12 cellular contexts compared by ENCODE assay signal in the genomic region with DNA sequence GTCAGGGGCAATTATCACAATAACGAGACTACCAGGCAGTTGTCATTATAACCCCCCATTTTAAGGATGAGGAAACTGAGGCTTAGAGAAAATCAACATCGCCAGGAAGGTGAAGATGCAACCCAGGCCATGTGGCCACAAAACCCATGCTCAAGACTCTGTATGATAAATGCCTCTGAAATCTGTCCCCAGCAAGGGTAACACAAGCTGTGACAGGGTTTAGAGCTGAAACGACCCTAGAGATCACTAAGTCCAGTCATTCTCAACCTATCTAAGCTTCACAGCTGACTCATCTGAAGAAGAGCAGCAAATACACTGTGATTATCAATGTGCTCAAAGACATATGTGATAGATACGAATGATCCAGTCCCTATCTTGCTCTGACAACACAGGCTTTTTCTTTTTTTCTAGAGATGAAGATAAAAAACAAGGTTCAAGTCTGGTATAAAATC. TPM values are rescaled to one million over a fixed set of nuclear protein-coding genes. Genes with fewer than 3 reads are reported as not detected.
DNase-seq lines count a peak whose midpoint lies in the region; ATAC-seq, FAIRE-seq and TF ChIP-seq lines count a peak whose summit lies in the region.
"Had no signal": no experiment of that assay in that cellular context is flagged by ENCODE, and none has a peak within 500 bp of the region (broad histone marks: within the 10 kb centered on the region; RNA-seq: fewer than 3 reads in every experiment).

No MANE protein-coding gene starts in this region.

- H2AFZ ChIP-seq in GM12878 (ENCODE audit: control insufficient read depth, low read depth, low read length): 0 out of 2 replicates have a peak overlapping the region, but pooled peaks have one; percentile 9

- H3K4me2 ChIP-seq in GM12878 (ENCODE audit: control insufficient read depth, insufficient read depth): peak overlapping the region; percentile 51

- SMC1A ChIA-PET in GM12878 (lab: Charles Lee; ENCODE audit: uncharacterized antibody, unreplicated experiment): interaction anchor here (0.7 to 5.2 kb wide), 21 partner anchors 9 to 85 kb away, joined by 3 to 72 read pairs (median 5); a partner anchor contains a TSS

- TF ChIP-seq CTCF in GM12878 (IDR thresholded peaks at IDR 0.05 in 2 of 3, conservative IDR thresholded peaks at IDR 0.05 in 1 of 3; ENCODE audit: control insufficient read depth in 2 of 3, extremely low read depth in 1 of 3, insufficient read depth in 1 of 3, low read depth in 3 of 3, low read length in 3 of 3) (no peak), left ventricle myocardium inferior (IDR thresholded peaks at IDR 0.05; ENCODE audit: borderline replicate concordance) (no peak), kidney (IDR thresholded peaks at IDR 0.05; ENCODE audit: borderline replicate concordance, extremely low read depth, insufficient read depth) (no peak)

- WGBS in GM12878 (ENCODE audit: insufficient coverage, insufficient replicate concordance, low lambda C conversion rate, missing lambda C conversion rate): 25% methylated on average over 4 of the region's 4 CpGs

- in situ Hi-C loops in GM12878 (cut with MboI): no loop called here

- H3K36me3 ChIP-seq in GM12878 (ENCODE audit: control insufficient read depth in 2 of 2, insufficient read depth in 2 of 2, low read length in 1 of 2): no peaks in the 10 kb centered on the region
- no peaks in the 10 kb centered on the region for H3K36me3 ChIP-seq in left ventricle myocardium inferior
- no peaks in the 10 kb centered on the region for H3K36me3 ChIP-seq in kidney (ENCODE audit: control insufficient read depth in 1 of 2, insufficient read depth in 2 of 2, low read length in 2 of 2)
- H3K36me3 ChIP-seq: heart left ventricle had no signal

- H3K27me3 ChIP-seq in GM12878 (replicated peaks in 1 of 2; ENCODE audit: control insufficient read depth in 2 of 2, insufficient read depth in 2 of 2, low read length in 1 of 2) (no peaks in the 10 kb centered on the region), left ventricle myocardium inferior (ENCODE audit: low read depth) (no peaks in the 10 kb centered on the region)
- H3K27me3 ChIP-seq: heart left ventricle had no signal

- no peak for DNase-seq in GM12878 (ENCODE audit: low read depth, low spot score)
- DNase-seq in medulla oblongata (ENCODE audit: extremely low spot score): no peak
- DNase-seq in left ventricle myocardium inferior: no peak
- no peak for DNase-seq in kidney
- no peak for DNase-seq in activated T-cell treated with anti-CD3 and anti-CD28 coated beads, Interleukin-2, amount 50 U/mL, for 48 hours
- DNase-seq: activated B cell treated with CpG ODN at 0.5 μM for 24 hours, heart left ventricle, mesenchymal stem cell, RPMI8226 had no signal

- H3K4me3 ChIP-seq in GM12878: no peak overlapping the region
- H3K4me3 ChIP-seq in left ventricle myocardium inferior: no peak overlapping the region
- no peak overlapping the region for H3K4me3 ChIP-seq in kidney (ENCODE audit: low read length in 2 of 2)
- H3K4me3 ChIP-seq: heart left ventricle had no signal

- H3K79me2 ChIP-seq in GM12878 (ENCODE audit: control insufficient read depth, insufficient read depth, low read length): peaks cover 83% of the 10 kb centered on the region

- H3K9me3 ChIP-seq in GM12878 (replicated peaks; ENCODE audit: control insufficient read depth, insufficient read depth, low read length) (no peaks in the 10 kb centered on the region; the same call in 2 of the 3 replicates), left ventricle myocardium inferior (replicated peaks) (no peaks in the 10 kb centered on the region), kidney (ENCODE audit: control insufficient read depth in 1 of 2, low read length in 2 of 2) (no peaks in the 10 kb centered on the region)
- H3K9me3 ChIP-seq: heart left ventricle had no signal

- no peaks in the 10 kb centered on the region for H4K20me1 ChIP-seq in GM12878 (ENCODE audit: control insufficient read depth, insufficient read depth)

- peak; percentile 6; the same call in 1 of the 2 replicates for TF ChIP-seq RAD21 in GM12878 (IDR thresholded peaks at IDR 0.05; ENCODE audit: insufficient read depth, low read depth, low read length)

- H3K9ac ChIP-seq in GM12878 (ENCODE audit: control insufficient read depth, insufficient read depth, low read length) (no peak overlapping the region; the same call in 1 of the 2 replicates), kidney (ENCODE audit: low read length in 2 of 2) (no peak overlapping the region)

- no TSS peak for BruUV-seq in GM12878 (replicated peaks; lab: Mats Ljungman, UMichigan)

- H3K27ac ChIP-seq in GM12878 (ENCODE audit: control insufficient read depth, insufficient read depth): peak overlapping the region; percentile 89
- no peak overlapping the region for H3K27ac ChIP-seq in left ventricle myocardium inferior (replicated peaks)
- H3K27ac ChIP-seq in kidney (ENCODE audit: low read depth in 2 of 2, low read length in 2 of 2): no peak overlapping the region
- H3K27ac ChIP-seq: heart left ventricle had no signal

- intact Hi-C loops in GM12878 (cut with micrococcal nuclease; ENCODE audit: unreplicated experiment) (loop anchor here (5.0 kb wide), 1 partner anchor 56 kb away; no protein-coding TSS in a partner anchor), left ventricle myocardium inferior (cut with micrococcal nuclease) (no loop called here), kidney (cut with DNase I) (no loop called here)

- peaks cover 35% of the 10 kb centered on the region for H3K4me1 ChIP-seq in GM12878 (ENCODE audit: control insufficient read depth, insufficient read depth, low read length)
- peaks cover 66% of the 10 kb centered on the region for H3K4me1 ChIP-seq in left ventricle myocardium inferior
- peaks cover 8 to 20% of the 10 kb centered on the region in 2 donors for H3K4me1 ChIP-seq in kidney (ENCODE audit: control insufficient read depth in 1 of 2, insufficient read depth in 1 of 2, low read depth in 1 of 2, low read length in 2 of 2)

- POLR2A ChIA-PET in GM12878 (lab: Charles Lee): interaction anchor here (0.5 to 2.0 kb wide), 11 partner anchors 10 to 223 kb away, joined by 3 to 11 read pairs (median 6); a partner anchor contains a TSS

- RAD21 ChIA-PET in GM12878 (lab: Charles Lee; ENCODE audit: unreplicated experiment): interaction anchor here (0.9 to 3.1 kb wide), 13 partner anchors 8 to 359 kb away, joined by 3 to 24 read pairs (median 6); a partner anchor contains a TSS

- no peak for FAIRE-seq in GM12878 (lab: Jason Lieb, UNC)
- no peak for FAIRE-seq in kidney (lab: Jason Lieb, UNC)

- no peak for TF ChIP-seq EP300 in GM12878 (IDR thresholded peaks at IDR 0.05; ENCODE audit: borderline replicate concordance in 1 of 2, control insufficient read depth in 1 of 2, low read depth in 2 of 2, low read length in 2 of 2)

- CTCF ChIA-PET in GM12878 (lab: Yijun Ruan, JAX): interaction anchor here (0.9 to 2.6 kb wide), 10 partner anchors 8 to 69 kb away, joined by 3 to 15 read pairs (median 4); no protein-coding TSS in a partner anchor

- no peak for TF ChIP-seq POLR2A in GM12878 (IDR thresholded peaks at IDR 0.05; ENCODE audit: low read depth, low read length)

- ATAC-seq in GM18858 (IDR thresholded peaks at IDR 0.05; ENCODE audit: unreplicated experiment) (peak; percentile 82), GM21515 (IDR thresholded peaks at IDR 0.05; ENCODE audit: unreplicated experiment) (peak; percentile 51), HG03095 (IDR thresholded peaks at IDR 0.05; ENCODE audit: unreplicated experiment) (peak; percentile 73), GM12878 (peak; percentile 88)
- ATAC-seq: heart left ventricle had no signal

TF ChIP-seq in GM12878, 131 proteins besides CTCF, POLR2A, EP300 and RAD21 (continues in another document):
- TF ChIP-seq JUND (IDR thresholded peaks at IDR 0.05; ENCODE audit: low read depth, low read length) (0 out of 2 replicates have a peak, but pooled peaks have one; percentile 12), RBBP5 (conservative IDR thresholded peaks at IDR 0.05) (no peak), PML (IDR thresholded peaks at IDR 0.05; ENCODE audit: low read length) (no peak), ETV6 (conservative IDR thresholded peaks at IDR 0.05 in 1 of 2, IDR thresholded peaks at IDR 0.05 in 1 of 2; ENCODE audit: borderline replicate concordance in 1 of 2, low read depth in 1 of 2) (0 out of 4 replicates have a peak, but pooled peaks of 1 of the 2 experiments have one; percentile 26), BMI1 (IDR thresholded peaks at IDR 0.05; ENCODE audit: borderline replicate concordance) (no peak), CREM (IDR thresholded peaks at IDR 0.05; ENCODE audit: low read depth) (peak; percentile 22; the same call in 1 of the 2 replicates), JUNB (IDR thresholded peaks at IDR 0.05) (peak; percentile 81), TAF1 (IDR thresholded peaks at IDR 0.05; ENCODE audit: borderline replicate concordance, low read depth, low read length) (0 out of 2 replicates have a peak, but pooled peaks have one; percentile 15)

RNA-seq across cellular contexts. Expression of a gene that starts 47.0 kb away (rescaled TPM):
- 71.9 and 73.5 TPM in 2 replicates for total RNA-seq in GM12878 (2013; cell fraction: nucleolus; rRNA removed)
- total RNA-seq in GM12878 (2014; rRNA removed): 32.4 and 39.0 TPM in 2 replicates
- 52.1 and 52.2 TPM in 2 replicates for total RNA-seq in GM12878 (2014; rRNA removed; fragmentation: Illumina TruSeq; extraction: Trizol)
- 32.3 and 35.0 TPM in 2 replicates for total RNA-seq in GM12878 (2021)
- polyA plus RNA-seq in GM12878 (2011; ENCODE audit: low read depth): 11.8 TPM
- polyA plus RNA-seq in GM12878 (2011; rRNA removed): 37.7 and 62.0 TPM in 2 replicates
- polyA plus RNA-seq in GM12878 (2011; cell fraction: cytosol; rRNA removed): 12.4 and 14.5 TPM in 2 replicates
- 14.1 and 17.3 TPM in 2 replicates for polyA plus RNA-seq in GM12878 (2011; cell fraction: nucleus; rRNA removed)
- polyA plus RNA-seq in GM12878 (2012): 20.8 and 37.4 TPM in 2 replicates
- polyA plus RNA-seq in GM12878 (2014; fragmentation: Illumina TruSeq; extraction: Trizol): 37.5 and 45.8 TPM in 2 replicates
- 10 to 100 TPM; 24.9 to 28.0 TPM for polyA plus RNA-seq in GM12878 (2014; fragmentation: Nextera tagmentation; extraction: Ambion mirVana)
- polyA plus RNA-seq in GM12878 (2014; rRNA removed): 14.8 and 18.2 TPM in 2 replicates
- polyA plus RNA-seq in GM12878 (2016; fragmentation: Nextera tagmentation; extraction: Ambion mirVana): 10 to 100 TPM; 29.7 to 31.1 TPM
- 37.0 and 39.1 TPM in 2 replicates for polyA minus RNA-seq in GM12878 (2011; rRNA and poly(A)+ RNA removed)
- polyA minus RNA-seq in GM12878 (2011; cell fraction: cytosol; rRNA and poly(A)+ RNA removed): 17.6 and 19.8 TPM in 2 replicates
- polyA minus RNA-seq in GM12878 (2011; cell fraction: nucleus; rRNA and poly(A)+ RNA removed): 38.1 and 42.7 TPM in 2 replicates
- 5.6 TPM for total RNA-seq in left ventricle myocardium inferior
- total RNA-seq in kidney: 39.8 TPM
- polyA plus RNA-seq in kidney (ENCODE audit: insufficient read depth, low read depth, low replicate concordance): 26.5 TPM
